8 cellular contexts compared by ENCODE assay signal in the genomic region with DNA sequence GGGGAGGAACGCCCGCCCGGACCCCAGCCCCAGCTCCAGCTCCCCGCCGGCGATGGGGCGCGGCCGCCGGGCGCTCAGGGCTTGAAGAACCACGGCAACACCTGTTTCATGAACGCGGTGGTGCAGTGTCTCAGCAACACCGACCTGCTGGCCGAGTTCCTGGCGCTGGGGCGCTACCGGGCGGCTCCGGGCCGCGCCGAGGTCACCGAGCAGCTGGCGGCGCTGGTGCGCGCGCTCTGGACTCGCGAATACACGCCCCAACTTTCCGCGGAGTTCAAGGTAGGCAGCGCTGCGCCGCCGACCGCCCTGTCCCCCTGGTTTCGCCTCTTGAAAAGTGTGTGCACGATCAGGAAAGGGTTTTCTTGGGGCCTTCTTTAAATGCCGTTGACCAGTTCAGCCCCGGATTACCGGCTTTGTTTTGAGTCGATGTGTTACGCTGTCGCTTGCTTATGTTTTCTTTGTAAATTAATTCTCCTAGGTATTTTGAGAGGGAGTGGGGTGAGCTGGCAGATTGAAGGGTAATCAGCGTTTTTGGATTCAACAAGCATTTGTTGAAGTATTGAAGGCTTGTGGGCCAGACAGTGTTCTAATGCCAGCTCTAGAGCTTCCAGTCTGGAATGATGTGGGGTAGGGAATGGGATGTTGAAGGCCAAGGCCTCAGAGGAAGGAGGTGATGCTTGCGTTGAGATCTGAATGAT.
A peak's percentile ranks its signal among the peaks of the same experiment; 100 is the strongest.
DNase-seq lines count a peak whose midpoint lies in the region; ATAC-seq lines count a peak whose summit lies in the region.

No MANE protein-coding gene starts in this region.

- ATAC-seq in GM21360 (IDR thresholded peaks at IDR 0.05; ENCODE audit: unreplicated experiment), result no peak

- peaks cover 19% of the 10 kb centered on the region for H3K4me1 Mint-ChIP-seq in T-helper 1 cell treated with Interleukin-12 subunit alpha and Interleukin-12 subunit beta and Interleukin-4 antibody, amounts not matched to agents 30 μg/mL and 1 μg/mL, for 36 hours (ENCODE audit: low read depth)

- peak overlapping the region; percentile 24 for H3K27ac ChIP-seq in angular gyrus (ENCODE audit: low read depth, low read length)

- peaks cover 42% of the 10 kb centered on the region for H3K27me3 Mint-ChIP-seq in T-helper 1 cell treated with Interleukin-12 subunit alpha and Interleukin-12 subunit beta and Interleukin-4 antibody, amounts not matched to agents 30 μg/mL and 1 μg/mL, for 36 hours (ENCODE audit: low read depth)

- peak overlapping the region; percentile 24 for H3K27ac Mint-ChIP-seq in T-helper 1 cell treated with Interleukin-12 subunit alpha and Interleukin-12 subunit beta and Interleukin-4 antibody, amounts not matched to agents 30 μg/mL and 1 μg/mL, for 36 hours

- DNase-seq in T-helper 1 cell, result no peak
- peak; percentile 66 for DNase-seq in NCI-H510A (lab: John Stamatoyannopoulos, UW)
- DNase-seq in iPS-NIHi7 (ENCODE audit: extremely low spot score), result peak; percentile 56
- DNase-seq in stimulated activated CD4-positive, alpha-beta T cell treated with anti-CD3 and anti-CD28 coated beads, Interleukin-1b, Interleukin-23, amount 100 ng/mL, for 48 hours, result peak; percentile 10
- no peak for DNase-seq in NCI-H2107 (lab: John Stamatoyannopoulos, UW)

- peaks cover 5% of the 10 kb centered on the region for H3K36me3 Mint-ChIP-seq in T-helper 1 cell treated with Interleukin-12 subunit alpha and Interleukin-12 subunit beta and Interleukin-4 antibody, amounts not matched to agents 30 μg/mL and 1 μg/mL, for 36 hours (ENCODE audit: low read depth)

- peak overlapping the region; percentile 71 for H3K4me3 Mint-ChIP-seq in T-helper 1 cell treated with Interleukin-12 subunit alpha and Interleukin-12 subunit beta and Interleukin-4 antibody, amounts not matched to agents 30 μg/mL and 1 μg/mL, for 36 hours

- no peaks in the 10 kb centered on the region for H3K9me3 Mint-ChIP-seq in T-helper 1 cell treated with Interleukin-12 subunit alpha and Interleukin-12 subunit beta and Interleukin-4 antibody, amounts not matched to agents 30 μg/mL and 1 μg/mL, for 36 hours

Comparison
In these comparisons a context has a peak if more than half of its experiments do, and no peak if none do; other contexts are left out.
1. DNase-seq: peak in NCI-H510A (single experiment), iPS-NIHi7 (single experiment) and stimulated activated CD4-positive, alpha-beta T cell treated with anti-CD3 and anti-CD28 coated beads, Interleukin-1b, Interleukin-23, amount 100 ng/mL, for 48 hours (single experiment); none in T-helper 1 cell (0 of 5) and NCI-H2107 (single experiment).